In the genomic region with DNA sequence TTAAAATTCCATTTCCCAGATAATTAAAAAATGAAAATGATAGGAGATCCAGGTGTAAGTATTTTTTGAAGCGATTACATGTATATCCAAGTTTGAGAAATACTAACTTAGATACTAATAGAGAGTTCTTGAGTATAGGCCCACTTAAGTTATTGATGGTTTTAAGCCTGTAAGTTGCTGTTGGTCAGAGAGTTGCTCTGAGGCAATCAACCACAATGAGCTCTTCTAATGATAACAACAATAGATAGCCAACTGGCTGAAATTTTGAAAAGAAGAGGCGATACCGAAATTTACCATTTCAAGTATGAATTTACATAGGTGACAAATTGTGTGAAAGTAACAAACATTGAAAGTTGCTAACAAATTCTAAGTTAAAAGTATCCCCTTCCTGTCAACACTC, we compare ENCODE assay signal across 6 cellular contexts.
"Had no signal": no experiment of that assay in that cellular context is flagged by ENCODE, and none has a peak within 500 bp of the region (broad histone marks: within the 10 kb centered on the region; RNA-seq: fewer than 3 reads in every experiment).

No MANE protein-coding gene starts in this region.

- H2AFZ ChIP-seq: GM23338 had no signal

- H3K4me3 ChIP-seq: GM23338, K562 had no signal

- H3K4me2 ChIP-seq: GM23338 had no signal

- DNase-seq: H9, HCEC 1CT, IMR-90, KG1 had no signal

- ATAC-seq: GM23338, K562 had no signal
